In the genomic region with DNA sequence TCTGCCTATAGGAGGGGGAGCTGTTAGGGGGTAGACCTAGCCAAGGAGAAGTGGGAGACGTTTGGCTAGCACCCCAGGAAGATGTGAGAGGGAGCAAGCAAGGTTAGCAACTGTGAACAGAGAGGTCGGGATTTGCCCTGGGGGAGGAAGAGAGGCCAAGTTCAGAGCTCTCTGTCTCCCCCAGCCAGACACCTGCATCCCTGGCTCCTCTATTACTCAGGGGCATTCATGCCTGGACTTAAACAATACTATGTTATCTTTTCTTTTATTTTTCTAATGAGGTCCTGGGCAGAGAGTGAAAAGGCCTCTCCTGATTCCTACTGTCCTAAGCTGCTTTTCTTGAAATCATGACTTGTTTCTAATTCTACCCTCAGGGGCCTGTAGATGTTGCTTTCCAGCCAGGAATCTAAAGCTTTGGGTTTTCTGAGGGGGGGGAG, we compare ENCODE assay signal across 8 cellular contexts. TPM values are rescaled to one million over a fixed set of nuclear protein-coding genes. Genes with fewer than 3 reads are reported as not detected.
DNase-seq lines count a peak whose midpoint lies in the region; ATAC-seq and TF ChIP-seq lines count a peak whose summit lies in the region.

No MANE protein-coding gene starts in this region.

- no peak for ATAC-seq in PC-3

- peaks cover 25% of the 10 kb centered on the region for H3K36me3 ChIP-seq in GM06990 (ENCODE audit: control insufficient read depth, insufficient read depth, low read length)
- peaks cover 17% of the 10 kb centered on the region for H3K36me3 ChIP-seq in rectal smooth muscle tissue (ENCODE audit: control insufficient read depth, insufficient read depth, low read length)
- H3K36me3 ChIP-seq in PC-3 (ENCODE audit: low read depth, low read length), result no peaks in the 10 kb centered on the region
- no peaks in the 10 kb centered on the region for H3K36me3 ChIP-seq in GM23248 (ENCODE audit: low read depth)

- no TSS peak for BruUV-seq in PC-3 (replicated peaks; lab: Mats Ljungman, UMichigan)

- H3K9me2 ChIP-seq in PC-3 (replicated peaks; ENCODE audit: low read length) (no peaks in the 10 kb centered on the region), GM23248 (ENCODE audit: insufficient read depth) (no peaks in the 10 kb centered on the region)

- no peaks in the 10 kb centered on the region for H3F3A ChIP-seq in PC-3 (ENCODE audit: low read length, unreplicated experiment)
- no peaks in the 10 kb centered on the region; the same call in 1 of the 2 replicates for H3F3A ChIP-seq in GM23248 (ENCODE audit: insufficient read depth)

- DNase-seq in GM06990 (ENCODE audit: extremely low read depth, insufficient read length) (no peak), fibroblast of villous mesenchyme (ENCODE audit: low read depth) (no peak), PC-3 (no peak), GM23248 (no peak), HT-29 (ENCODE audit: low spot score) (no peak)
- DNase-seq in stimulated activated CD4-positive, alpha-beta T cell treated with anti-CD3 and anti-CD28 coated beads, Interleukin-2, amount 100 ng/mL, for 48 hours, result no peak

- in situ Hi-C loops in GM23248 (cut with MboI), result no loop called here

- H3K79me2 ChIP-seq in PC-3 (ENCODE audit: low read length) (no peaks in the 10 kb centered on the region), GM23248 (ENCODE audit: insufficient read depth) (no peaks in the 10 kb centered on the region)

- H3K27ac ChIP-seq in VCaP (peak overlapping the region; percentile 98), rectal smooth muscle tissue (ENCODE audit: low read depth, low read length) (peak overlapping the region; percentile 4), PC-3 (ENCODE audit: low read length) (no peak overlapping the region), GM23248 (no peak overlapping the region)

- intact Hi-C loops in PC-3 (cut with micrococcal nuclease), result no loop called here

- no peaks in the 10 kb centered on the region for H3K27me3 ChIP-seq in GM06990 (replicated peaks; ENCODE audit: control insufficient read depth, insufficient read depth, low read length)
- no peaks in the 10 kb centered on the region for H3K27me3 ChIP-seq in rectal smooth muscle tissue (ENCODE audit: control insufficient read depth, insufficient read depth, low read length)
- no peaks in the 10 kb centered on the region for H3K27me3 ChIP-seq in PC-3 (ENCODE audit: low read length)
- H3K27me3 ChIP-seq in GM23248 (replicated peaks; ENCODE audit: insufficient read depth), result no peaks in the 10 kb centered on the region

- H3K4me3 ChIP-seq in GM06990 (replicated peaks; ENCODE audit: low read depth, low read length) (peak overlapping the region; percentile 98), fibroblast of villous mesenchyme (ENCODE audit: low read depth, low read length) (peak overlapping the region; percentile 39), rectal smooth muscle tissue (ENCODE audit: low read length) (peak overlapping the region; percentile 97), PC-3 (ENCODE audit: low read length) (no peak overlapping the region), GM23248 (no peak overlapping the region)

- H2AFZ ChIP-seq in PC-3 (ENCODE audit: low read length) (no peak overlapping the region), GM23248 (no peak overlapping the region)

- H3K9me3 ChIP-seq in PC-3 (ENCODE audit: low read length) (no peaks in the 10 kb centered on the region), GM23248 (ENCODE audit: low read depth) (no peaks in the 10 kb centered on the region)

- H3K9ac ChIP-seq in rectal smooth muscle tissue (ENCODE audit: low read length), result peak overlapping the region; percentile 2
- H3K9ac ChIP-seq in PC-3 (ENCODE audit: low read length), result no peak overlapping the region
- H3K9ac ChIP-seq in GM23248, result no peak overlapping the region

- H3K4me1 ChIP-seq in rectal smooth muscle tissue (ENCODE audit: control insufficient read depth, insufficient read depth, low read length) (peaks cover 19% of the 10 kb centered on the region), PC-3 (ENCODE audit: insufficient read depth, low read length) (peaks cover 15% of the 10 kb centered on the region), GM23248 (ENCODE audit: insufficient read depth) (0 out of 2 replicates have a peak, but pooled peaks cover 3% of the 10 kb centered on the region)

- CTCF ChIA-PET in PC-3 (lab: Charles Lee), result no interaction called here

- POLR2A ChIA-PET in PC-3 (lab: Charles Lee; ENCODE audit: unreplicated experiment), result no interaction called here

- H3K4me2 ChIP-seq in PC-3 (ENCODE audit: low read length) (no peak overlapping the region), GM23248 (ENCODE audit: unreplicated experiment) (no peak overlapping the region)

- TF ChIP-seq CTCF in GM06990 (IDR thresholded peaks at IDR 0.05; ENCODE audit: insufficient read depth, low read length, poor library complexity, severe bottlenecking), result no peak
- TF ChIP-seq CTCF in VCaP (conservative IDR thresholded peaks at IDR 0.05), result no peak
- no peak for TF ChIP-seq CTCF in fibroblast of villous mesenchyme (IDR thresholded peaks at IDR 0.05; ENCODE audit: insufficient read depth, low read depth, low read length)
- no peak for TF ChIP-seq CTCF in PC-3 (conservative IDR thresholded peaks at IDR 0.05; ENCODE audit: low read depth, low read length)

- 70 to 82% methylated on average over 2 of the region's 2 CpGs for WGBS in GM23248 (ENCODE audit: low coverage in 1 of 2, low lambda C conversion rate in 2 of 2, missing lambda C conversion rate in 2 of 2), 2 experiments

- H4K20me1 ChIP-seq in PC-3 (ENCODE audit: low read length) (no peaks in the 10 kb centered on the region), GM23248 (ENCODE audit: insufficient read depth) (no peaks in the 10 kb centered on the region)

RNA-seq across cellular contexts. Expression of a gene that starts 2.4 kb away (rescaled TPM):
- total RNA-seq in fibroblast of villous mesenchyme (6.4 and 13.8 TPM in 2 replicates), PC-3 (2014; rRNA removed) (2.2 and 2.4 TPM in 2 replicates)
- total RNA-seq in GM23248 (2014; rRNA removed; shearing (Covaris generic)), result 5.0 and 7.8 TPM in 2 replicates
- polyA plus RNA-seq in GM23248 (2016; fragmentation: Nextera tagmentation; extraction: Ambion mirVana), result 7.5 and 7.9 TPM in 2 replicates
- 103 and 116 TPM in 2 replicates for total RNA-seq in HT-29 (2014; rRNA removed; shearing (Covaris generic))

RNA-seq across cellular contexts. Expression of a gene that starts 43.2 kb away (rescaled TPM):
- 0.64 and 0.86 TPM in 2 replicates for total RNA-seq in fibroblast of villous mesenchyme
- not detected in 2 replicates for total RNA-seq in PC-3 (2014; rRNA removed)
- total RNA-seq in GM23248 (2014; rRNA removed; shearing (Covaris generic)), result 12.1 and 14.6 TPM in 2 replicates
- 11.2 and 11.4 TPM in 2 replicates for polyA plus RNA-seq in GM23248 (2016; fragmentation: Nextera tagmentation; extraction: Ambion mirVana)
- total RNA-seq in HT-29 (2014; rRNA removed; shearing (Covaris generic)), result 0.10 TPM in 1 of 2 replicates, not detected in the other

Comparison
In these comparisons a context has a peak if more than half of its experiments do, and no peak if none do; other contexts are left out.
1. H3K4me3 ChIP-seq: peak in GM06990 (single experiment), fibroblast of villous mesenchyme (single experiment) and rectal smooth muscle tissue (single experiment); none in PC-3 (single experiment) and GM23248 (single experiment).
2. H3K27ac ChIP-seq: peak in VCaP (single experiment) and rectal smooth muscle tissue (single experiment); none in PC-3 (single experiment) and GM23248 (single experiment).